ENCODE assay signal across 9 cellular contexts in the genomic region with DNA sequence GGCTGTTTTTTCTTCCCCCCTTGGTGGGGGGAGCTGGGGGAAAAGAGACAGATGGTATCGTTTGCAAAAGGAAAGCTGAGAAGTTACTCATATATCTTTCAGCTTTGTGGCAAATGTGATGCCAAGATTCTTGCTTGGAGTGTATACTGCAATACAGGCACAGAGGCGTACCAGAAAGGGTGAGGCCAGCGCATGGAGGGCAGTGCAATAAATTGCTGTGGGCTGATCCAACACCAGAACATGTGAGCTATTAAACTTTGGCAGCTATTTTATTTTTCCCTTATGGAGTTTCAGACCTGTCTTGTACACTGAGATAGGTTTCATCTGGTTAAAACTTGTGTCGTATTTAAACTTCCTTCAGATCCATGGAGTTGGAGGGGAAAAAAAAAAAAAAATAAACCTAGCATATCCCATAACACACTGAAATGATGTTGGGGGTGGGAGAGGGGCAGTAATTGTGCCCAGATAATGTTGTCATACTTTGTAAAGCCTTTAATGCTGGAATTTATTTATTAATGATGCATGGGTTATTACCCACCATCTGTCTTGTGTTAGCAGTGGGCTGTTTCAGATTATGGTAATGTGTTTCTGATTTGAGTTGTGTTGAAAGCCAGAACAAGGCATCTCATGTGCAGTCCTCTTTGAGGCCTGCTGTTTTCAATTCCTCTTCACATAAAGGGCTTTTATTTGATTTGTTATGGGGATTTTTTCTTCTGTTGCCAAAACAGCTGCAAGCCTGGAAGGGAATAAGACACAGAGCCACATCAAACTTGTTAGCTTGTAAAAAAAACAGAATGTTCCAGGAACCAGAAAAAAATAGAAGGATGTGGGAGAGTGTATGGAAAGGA.
DNase-seq lines count a peak whose midpoint lies in the region; FAIRE-seq and TF ChIP-seq lines count a peak whose summit lies in the region.
"Had no signal": no experiment of that assay in that cellular context is flagged by ENCODE, and none has a peak within 500 bp of the region (broad histone marks: within the 10 kb centered on the region; RNA-seq: fewer than 3 reads in every experiment).

No MANE protein-coding gene starts in this region.

- no peaks in the 10 kb centered on the region for H3K4me1 Mint-ChIP-seq in endothelial cell (ENCODE audit: unreplicated experiment)

- no peak for TF ChIP-seq POLR2A in H54 (IDR thresholded peaks at IDR 0.05; ENCODE audit: low read depth, low read length)

- peaks cover 18% of the 10 kb centered on the region for H3K4me1 ChIP-seq in stomach smooth muscle (ENCODE audit: control insufficient read depth, insufficient read depth, low read length)

- H3K36me3 ChIP-seq in stomach smooth muscle (ENCODE audit: control insufficient read depth in 2 of 2, insufficient read depth in 2 of 2, low read length in 2 of 2), result no peaks in the 10 kb centered on the region

- peak overlapping the region; percentile 56 for H3K27ac ChIP-seq in stomach smooth muscle (ENCODE audit: low read length)

- H3K4me3 Mint-ChIP-seq in endothelial cell (ENCODE audit: unreplicated experiment), result no peak overlapping the region

- no peak overlapping the region for H3K9ac ChIP-seq in stomach smooth muscle (ENCODE audit: low read length in 2 of 2)

- H3K27me3 ChIP-seq in stomach smooth muscle (ENCODE audit: control insufficient read depth in 1 of 2, insufficient read depth in 2 of 2, low read length in 2 of 2), result no peaks in the 10 kb centered on the region

- no peak overlapping the region for H3K27ac Mint-ChIP-seq in endothelial cell (ENCODE audit: unreplicated experiment)

- no peak for TF ChIP-seq CTCF in LNCaP clone FGC (IDR thresholded peaks at IDR 0.05; ENCODE audit: control insufficient read depth, extremely low read depth, insufficient read depth)
- TF ChIP-seq CTCF in astrocyte of the cerebellum (IDR thresholded peaks at IDR 0.05; ENCODE audit: low read depth, low read length, missing control alignments), result no peak
- no peak for TF ChIP-seq CTCF in endothelial cell (IDR thresholded peaks at IDR 0.05; ENCODE audit: unreplicated experiment)

- H3K4me3 ChIP-seq in LNCaP clone FGC (ENCODE audit: low read depth, low read length), result no peak overlapping the region
- H3K4me3 ChIP-seq in astrocyte of the cerebellum (ENCODE audit: low read depth, low read length), result no peak overlapping the region
- H3K4me3 ChIP-seq in stomach smooth muscle (ENCODE audit: low read length in 2 of 2), result peak overlapping the region in 1 of 2 donors; percentile 3

- DNase-seq in LNCaP clone FGC (ENCODE audit: low read depth) (peak; percentile 41), astrocyte of the cerebellum (ENCODE audit: low read depth) (peak; percentile 92), left kidney (ENCODE audit: low read depth, low spot score) (peak; percentile 87), H54 (ENCODE audit: insufficient read length, low spot score) (no peak), endothelial cell (ENCODE audit: low spot score) (no peak)
- DNase-seq in stimulated activated CD4-positive, alpha-beta T cell treated with anti-CD3 and anti-CD28 coated beads, Interleukin-2, amount 100 ng/mL, for 24 hours, result no peak
- no peak for DNase-seq in activated CD8-positive, alpha-beta memory T cell treated with anti-CD3 and anti-CD28 coated beads for 24 hours
- DNase-seq: stimulated activated CD8-positive, alpha-beta memory T cell treated with anti-CD3 and anti-CD28 coated beads, Interleukin-4, amount 100 ng/mL, for 48 hours had no signal

- no peaks in the 10 kb centered on the region for H3K36me3 Mint-ChIP-seq in endothelial cell (ENCODE audit: low read depth, unreplicated experiment)

- H3K9me3 ChIP-seq in stomach smooth muscle (ENCODE audit: control insufficient read depth in 2 of 2, low read length in 2 of 2), result peaks cover 2 to 4% of the 10 kb centered on the region in 2 donors

- no peaks in the 10 kb centered on the region for H3K27me3 Mint-ChIP-seq in endothelial cell (ENCODE audit: unreplicated experiment)

- no peak for FAIRE-seq in H54 (lab: Jason Lieb, UNC)

- H3K9me3 Mint-ChIP-seq in endothelial cell (ENCODE audit: unreplicated experiment), result no peaks in the 10 kb centered on the region

- in situ Hi-C loops in astrocyte of the cerebellum (cut with HindIII; ENCODE audit: low sequenced_read_pairs), result loop anchor here (5.0 kb wide), 1 partner anchor 44 kb away; no protein-coding TSS in a partner anchor

Comparison
In these comparisons a context has a peak if more than half of its experiments do, and no peak if none do; other contexts are left out.
1. DNase-seq: peak in LNCaP clone FGC (single experiment), astrocyte of the cerebellum (single experiment) and left kidney (single experiment); none in H54 (single experiment), stimulated activated CD4-positive, alpha-beta T cell treated with anti-CD3 and anti-CD28 coated beads, Interleukin-2, amount 100 ng/mL, for 24 hours (0 of 2), endothelial cell (single experiment) and activated CD8-positive, alpha-beta memory T cell treated with anti-CD3 and anti-CD28 coated beads for 24 hours (single experiment).